ENCODE assay signal across 8 cellular contexts in genomic region chr15:64702816-64703631, GRCh38.
DNase-seq lines count a peak whose midpoint lies in the region; ATAC-seq and TF ChIP-seq lines count a peak whose summit lies in the region.

No MANE protein-coding gene starts in this region.

- DNase-seq in DMS 273 treated with DMSO at 0.1 percent for 48 hours (lab: John Stamatoyannopoulos, UW) = peak; percentile 69
- DNase-seq in activated T-cell treated with anti-CD3 and anti-CD28 coated beads, Interleukin-2, amount 50 U/mL, for 48 hours = peak; percentile 97
- peak; percentile 96 for DNase-seq in myocyte (ENCODE audit: low read depth)
- peak; percentile 91 for DNase-seq in stimulated activated CD8-positive, alpha-beta memory T cell treated with anti-CD3 and anti-CD28 coated beads, Interleukin-7, amount 100 ng/mL, for 24 hours (ENCODE audit: low read depth)

- peaks cover 39% of the 10 kb centered on the region for H3K79me2 ChIP-seq in KMS-11 (ENCODE audit: insufficient read depth, low read depth)

- ATAC-seq in GM21723 (IDR thresholded peaks at IDR 0.05; ENCODE audit: unreplicated experiment) (peak; percentile 79), esophagus mucosa (peak; percentile 94)

- H3K9ac ChIP-seq in KMS-11 = peak overlapping the region; percentile 70; the same call in 1 of the 2 replicates

- peaks cover 48% of the 10 kb centered on the region for H3K4me1 ChIP-seq in KMS-11 (ENCODE audit: low read depth, poor library complexity, severe bottlenecking)

- no peaks in the 10 kb centered on the region for H3K36me3 ChIP-seq in KMS-11 (ENCODE audit: insufficient read depth)

- H3K4me2 ChIP-seq in KMS-11 = peak overlapping the region; percentile 98

- H4K20me1 ChIP-seq in KMS-11 (ENCODE audit: insufficient read depth) = no peaks in the 10 kb centered on the region

- H3K27me3 ChIP-seq in KMS-11 (ENCODE audit: insufficient read depth, low read depth) = no peaks in the 10 kb centered on the region

- no peak for TF ChIP-seq CTCF in KMS-11 (conservative IDR thresholded peaks at IDR 0.05; ENCODE audit: low read depth, low read length)

- peak overlapping the region; percentile 27 for H3K27ac ChIP-seq in KMS-11

- no peak overlapping the region for H3K4me3 ChIP-seq in KMS-11 (IDR thresholded peaks at IDR 0.05; ENCODE audit: insufficient read depth, low read depth, low read length)

- H2AFZ ChIP-seq in KMS-11 (ENCODE audit: low read depth) = peak overlapping the region; percentile 84

TF ChIP-seq in PFSK-1, 5 proteins besides CTCF, POLR2A, EP300 and RAD21:
- TF ChIP-seq TAF1 (IDR thresholded peaks at IDR 0.05; ENCODE audit: borderline replicate concordance, insufficient read depth, low read length) (peak; percentile 74), POLR2AphosphoS5 (IDR thresholded peaks at IDR 0.05; ENCODE audit: low read depth, low read length) (peak; percentile 96), FOXP2 (optimal IDR thresholded peaks at IDR 0.05; ENCODE audit: borderline replicate concordance, extremely low read depth, extremely low read length, insufficient read depth) (peak; percentile 95)
- TF ChIP-seq, protein P1, sequence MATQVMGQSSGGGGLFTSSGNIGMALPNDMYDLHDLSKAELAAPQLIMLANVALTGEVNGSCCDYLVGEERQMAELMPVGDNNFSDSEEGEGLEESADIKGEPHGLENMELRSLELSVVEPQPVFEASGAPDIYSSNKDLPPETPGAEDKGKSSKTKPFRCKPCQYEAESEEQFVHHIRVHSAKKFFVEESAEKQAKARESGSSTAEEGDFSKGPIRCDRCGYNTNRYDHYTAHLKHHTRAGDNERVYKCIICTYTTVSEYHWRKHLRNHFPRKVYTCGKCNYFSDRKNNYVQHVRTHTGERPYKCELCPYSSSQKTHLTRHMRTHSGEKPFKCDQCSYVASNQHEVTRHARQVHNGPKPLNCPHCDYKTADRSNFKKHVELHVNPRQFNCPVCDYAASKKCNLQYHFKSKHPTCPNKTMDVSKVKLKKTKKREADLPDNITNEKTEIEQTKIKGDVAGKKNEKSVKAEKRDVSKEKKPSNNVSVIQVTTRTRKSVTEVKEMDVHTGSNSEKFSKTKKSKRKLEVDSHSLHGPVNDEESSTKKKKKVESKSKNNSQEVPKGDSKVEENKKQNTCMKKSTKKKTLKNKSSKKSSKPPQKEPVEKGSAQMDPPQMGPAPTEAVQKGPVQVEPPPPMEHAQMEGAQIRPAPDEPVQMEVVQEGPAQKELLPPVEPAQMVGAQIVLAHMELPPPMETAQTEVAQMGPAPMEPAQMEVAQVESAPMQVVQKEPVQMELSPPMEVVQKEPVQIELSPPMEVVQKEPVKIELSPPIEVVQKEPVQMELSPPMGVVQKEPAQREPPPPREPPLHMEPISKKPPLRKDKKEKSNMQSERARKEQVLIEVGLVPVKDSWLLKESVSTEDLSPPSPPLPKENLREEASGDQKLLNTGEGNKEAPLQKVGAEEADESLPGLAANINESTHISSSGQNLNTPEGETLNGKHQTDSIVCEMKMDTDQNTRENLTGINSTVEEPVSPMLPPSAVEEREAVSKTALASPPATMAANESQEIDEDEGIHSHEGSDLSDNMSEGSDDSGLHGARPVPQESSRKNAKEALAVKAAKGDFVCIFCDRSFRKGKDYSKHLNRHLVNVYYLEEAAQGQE (IDR thresholded peaks at IDR 0.05; ENCODE audit: insufficient read depth in 1 of 2, low read depth in 2 of 2, low read length in 2 of 2) = no peak
